ENCODE assay signal across 9 cellular contexts in the genomic region with DNA sequence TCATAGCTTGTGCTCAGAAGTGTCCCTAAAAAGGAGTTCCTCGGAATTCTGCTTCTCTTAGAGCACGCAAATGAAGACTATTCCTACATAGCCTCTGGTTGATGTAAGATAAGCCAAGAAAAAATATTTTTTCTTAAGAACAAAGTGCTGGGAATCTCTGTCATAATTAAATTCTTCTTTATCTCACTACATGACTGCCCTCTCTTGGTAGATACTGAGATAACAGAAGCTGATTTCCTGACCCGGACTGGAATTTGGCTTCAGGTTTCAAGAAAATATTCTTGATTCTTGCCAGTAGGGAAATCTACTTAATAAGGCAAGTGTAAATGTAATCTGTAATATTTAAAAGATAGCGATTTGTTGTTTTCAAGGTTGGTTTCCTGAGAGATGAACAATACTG. TPM values are rescaled to one million over a fixed set of nuclear protein-coding genes. Genes with fewer than 3 reads are reported as not detected.
DNase-seq lines count a peak whose midpoint lies in the region; ATAC-seq and TF ChIP-seq lines count a peak whose summit lies in the region.
"Had no signal": no experiment of that assay in that cellular context is flagged by ENCODE, and none has a peak within 500 bp of the region (broad histone marks: within the 10 kb centered on the region; RNA-seq: fewer than 3 reads in every experiment).

No MANE protein-coding gene starts in this region.

- H3K36me3 ChIP-seq in gastroesophageal sphincter (no peaks in the 10 kb centered on the region), suprapubic skin (no peaks in the 10 kb centered on the region), vagina (no peaks in the 10 kb centered on the region)
- H3K36me3 ChIP-seq: HAP-1 had no signal

- in situ Hi-C loops in GM13977 (cut with MboI; ENCODE audit: low pct_unique_long_range_greater_than_20kb, low sequenced_read_pairs, unreplicated experiment), result no loop called here

- H3K27ac ChIP-seq in AG04450 (ENCODE audit: low read depth, low read length) (no peak overlapping the region), RWPE1 (no peak overlapping the region), gastroesophageal sphincter (peak overlapping the region in 1 of 4 donors; percentile 33), suprapubic skin (no peak overlapping the region), vagina (no peak overlapping the region)

- WGBS in gastroesophageal sphincter (ENCODE audit: low coverage in 1 of 2), 2 donors, result 6 to 21% methylated on average over 4 of the region's 4 CpGs
- 8% methylated on average over 4 of the region's 4 CpGs for WGBS in suprapubic skin

- CTCF ChIA-PET in AG04450 (lab: Charles Lee), result interaction anchor here (0.8 to 2.3 kb wide), 8 partner anchors 9 to 1071 kb away, joined by 4 to 37 read pairs (median 6); no protein-coding TSS in a partner anchor
- CTCF ChIA-PET in RWPE1 (lab: Yijun Ruan, JAX), result interaction anchor here (0.6 to 1.0 kb wide), 2 partner anchors 19 to 1071 kb away, joined by 3 to 5 read pairs; no protein-coding TSS in a partner anchor

- intact Hi-C loops in vagina (cut with DNase I), result no loop called here

- H3K4me1 ChIP-seq in gastroesophageal sphincter (peaks cover 0 to 11% (median 0%) of the 10 kb centered on the region in 3 donors), suprapubic skin (peaks cover 6% of the 10 kb centered on the region), vagina (no peaks in the 10 kb centered on the region)

- no peak for ATAC-seq in gastroesophageal sphincter

- POLR2A ChIA-PET in AG04450 (lab: Yijun Ruan, JAX), result no interaction called here
- POLR2A ChIA-PET in RWPE1 (lab: Yijun Ruan, JAX; ENCODE audit: low non-redundant PET), result no interaction called here

- H3K9me3 ChIP-seq in AG04450 (ENCODE audit: control insufficient read depth, insufficient read depth, low read length), result no peaks in the 10 kb centered on the region
- H3K9me3 ChIP-seq in gastroesophageal sphincter, result no peaks in the 10 kb centered on the region
- no peaks in the 10 kb centered on the region for H3K9me3 ChIP-seq in suprapubic skin
- no peaks in the 10 kb centered on the region for H3K9me3 ChIP-seq in vagina
- H3K9me3 ChIP-seq: HAP-1 had no signal

- peak; percentile 40 for TF ChIP-seq CTCF in AG04450 (IDR thresholded peaks at IDR 0.05; ENCODE audit: low read depth, low read length)
- peak; percentile 38 for TF ChIP-seq CTCF in GM13977 (IDR thresholded peaks at IDR 0.05; ENCODE audit: extremely low read depth, insufficient read depth, missing control alignments)
- TF ChIP-seq CTCF in RWPE1 (conservative IDR thresholded peaks at IDR 0.05; ENCODE audit: low read depth), result 0 out of 2 replicates have a peak, but pooled peaks have one; percentile 16
- peak; percentile 29 to 57 (median 50) for TF ChIP-seq CTCF in gastroesophageal sphincter (IDR thresholded peaks at IDR 0.05)
- peak; percentile 31 to 38 for TF ChIP-seq CTCF in suprapubic skin (IDR thresholded peaks at IDR 0.05)
- TF ChIP-seq CTCF in vagina (IDR thresholded peaks at IDR 0.05), result no peak

- no peak for TF ChIP-seq POLR2A in gastroesophageal sphincter (IDR thresholded peaks at IDR 0.05)
- no peak for TF ChIP-seq POLR2A in suprapubic skin (IDR thresholded peaks at IDR 0.05)
- TF ChIP-seq POLR2A in vagina (IDR thresholded peaks at IDR 0.05), result no peak

- no peak for TF ChIP-seq EP300 in gastroesophageal sphincter (IDR thresholded peaks at IDR 0.05)
- no peak for TF ChIP-seq EP300 in suprapubic skin (IDR thresholded peaks at IDR 0.05)

- DNase-seq in AG04450 (ENCODE audit: low read depth, low spot score) (no peak), GM13977 (ENCODE audit: low spot score) (peak; percentile 23), RWPE1 (ENCODE audit: low spot score) (peak; percentile 8), suprapubic skin (ENCODE audit: low spot score in 2 of 2) (no peak), vagina (ENCODE audit: extremely low spot score in 2 of 2) (no peak), ureter (ENCODE audit: low spot score) (no peak)
- no peak for DNase-seq in stimulated activated CD4-positive, alpha-beta T cell treated with anti-CD3 and anti-CD28 coated beads, Interleukin-2, amount 100 ng/mL, for 24 hours

- H3K27me3 ChIP-seq in AG04450 (ENCODE audit: control insufficient read depth, insufficient read depth, low read length), result no peaks in the 10 kb centered on the region
- H3K27me3 ChIP-seq in gastroesophageal sphincter, result no peaks in the 10 kb centered on the region
- H3K27me3 ChIP-seq in suprapubic skin, result no peaks in the 10 kb centered on the region
- no peaks in the 10 kb centered on the region for H3K27me3 ChIP-seq in vagina

- H3K4me3 ChIP-seq in AG04450 (ENCODE audit: low read depth, low read length) (no peak overlapping the region), gastroesophageal sphincter (no peak overlapping the region), suprapubic skin (no peak overlapping the region), vagina (no peak overlapping the region)
- H3K4me3 ChIP-seq: HAP-1 had no signal

RNA-seq across cellular contexts. Expression of a gene that starts 31.3 kb away (rescaled TPM):
- 15.5 and 16.8 TPM in 2 replicates for polyA plus RNA-seq in AG04450 (2011; rRNA removed)
- 15.4 and 15.8 TPM in 2 replicates for polyA minus RNA-seq in AG04450 (2011; rRNA and poly(A)+ RNA removed)
- 10 to 100 TPM; 24.4 to 43.4 (median 26.8) TPM for total RNA-seq in gastroesophageal sphincter
- 10 to 100 TPM; 13.4 to 27.4 (median 21.0) TPM for total RNA-seq in suprapubic skin
- 40.0 TPM for total RNA-seq in vagina
- total RNA-seq in ureter, result 19.8 TPM

Comparison
In these comparisons a context has a peak if more than half of its experiments do, and no peak if none do; other contexts are left out.
1. DNase-seq: peak in GM13977 (single experiment) and RWPE1 (single experiment); none in AG04450 (single experiment), suprapubic skin (0 of 2), vagina (0 of 2), ureter (single experiment) and stimulated activated CD4-positive, alpha-beta T cell treated with anti-CD3 and anti-CD28 coated beads, Interleukin-2, amount 100 ng/mL, for 24 hours (0 of 2).
2. CTCF ChIP-seq: peak in AG04450 (single experiment), GM13977 (single experiment), RWPE1 (single experiment), gastroesophageal sphincter (4 of 4) and suprapubic skin (2 of 2); none in vagina (0 of 3).